ENCODE assay signal across 21 cellular contexts in genomic region chr3:194936091-194936490, GRCh38.
"Had no signal": no experiment of that assay in that cellular context is flagged by ENCODE, and none has a peak within 500 bp of the region (broad histone marks: within the 10 kb centered on the region; RNA-seq: fewer than 3 reads in every experiment).

No MANE protein-coding gene starts in this region.

- H3K9me3 ChIP-seq: gastrocnemius medialis, lower lobe of right lung had no signal

- H3K27ac Mint-ChIP-seq: dendritic cell treated with granulocyte-macrophage colony-stimulating factor and Interleukin-4, amounts not matched to agents 40 ng/mL and 50 ng/mL, for 4 days; immature natural killer cell; mesothelial cell of epicardium; naive thymus-derived CD4-positive, alpha-beta T cell had no signal

- H3K27me3 ChIP-seq: esophagus squamous epithelium, gastrocnemius medialis, heart right ventricle, hepatocyte, left lung had no signal

- H3K9me3 Mint-ChIP-seq: dendritic cell treated with granulocyte-macrophage colony-stimulating factor and Interleukin-4, amounts not matched to agents 40 ng/mL and 50 ng/mL, for 4 days had no signal

- FAIRE-seq: colon, keratinocyte had no signal

- H3K4me1 Mint-ChIP-seq: immature natural killer cell had no signal

- H3K36me3 ChIP-seq: esophagus squamous epithelium, gastrocnemius medialis, heart right ventricle, left lung, lower lobe of right lung had no signal

- H3K27ac ChIP-seq: gastrocnemius medialis, heart right ventricle, hepatocyte, left lung, lower lobe of right lung had no signal

- H3K36me3 Mint-ChIP-seq: immature natural killer cell; mesothelial cell of epicardium; naive thymus-derived CD4-positive, alpha-beta T cell had no signal

- ATAC-seq: gastrocnemius medialis; heart right ventricle; left cardiac atrium; left lung; left ventricle myocardium superior; lower lobe of right lung; naive thymus-derived CD4-positive, alpha-beta T cell had no signal

- H3K4me3 ChIP-seq: esophagus squamous epithelium, gastrocnemius medialis, heart right ventricle, hepatocyte, left lung, lower lobe of right lung had no signal

- DNase-seq: cortex of kidney; effector memory CD4-positive, alpha-beta T cell; esophagus squamous epithelium; foreskin fibroblast; foreskin melanocyte; gastrocnemius medialis; glutamatergic neuron; heart right ventricle; hypothalamus; immature natural killer cell; left cardiac atrium; left lung; left ventricle myocardium superior; lower lobe of right lung; mesenchymal stem cell; naive thymus-derived CD4-positive, alpha-beta T cell had no signal

- H3K4me3 Mint-ChIP-seq: dendritic cell treated with granulocyte-macrophage colony-stimulating factor and Interleukin-4, amounts not matched to agents 40 ng/mL and 50 ng/mL, for 4 days; immature natural killer cell; mesothelial cell of epicardium; naive thymus-derived CD4-positive, alpha-beta T cell had no signal
